8 cellular contexts compared by ENCODE assay signal in the genomic region with DNA sequence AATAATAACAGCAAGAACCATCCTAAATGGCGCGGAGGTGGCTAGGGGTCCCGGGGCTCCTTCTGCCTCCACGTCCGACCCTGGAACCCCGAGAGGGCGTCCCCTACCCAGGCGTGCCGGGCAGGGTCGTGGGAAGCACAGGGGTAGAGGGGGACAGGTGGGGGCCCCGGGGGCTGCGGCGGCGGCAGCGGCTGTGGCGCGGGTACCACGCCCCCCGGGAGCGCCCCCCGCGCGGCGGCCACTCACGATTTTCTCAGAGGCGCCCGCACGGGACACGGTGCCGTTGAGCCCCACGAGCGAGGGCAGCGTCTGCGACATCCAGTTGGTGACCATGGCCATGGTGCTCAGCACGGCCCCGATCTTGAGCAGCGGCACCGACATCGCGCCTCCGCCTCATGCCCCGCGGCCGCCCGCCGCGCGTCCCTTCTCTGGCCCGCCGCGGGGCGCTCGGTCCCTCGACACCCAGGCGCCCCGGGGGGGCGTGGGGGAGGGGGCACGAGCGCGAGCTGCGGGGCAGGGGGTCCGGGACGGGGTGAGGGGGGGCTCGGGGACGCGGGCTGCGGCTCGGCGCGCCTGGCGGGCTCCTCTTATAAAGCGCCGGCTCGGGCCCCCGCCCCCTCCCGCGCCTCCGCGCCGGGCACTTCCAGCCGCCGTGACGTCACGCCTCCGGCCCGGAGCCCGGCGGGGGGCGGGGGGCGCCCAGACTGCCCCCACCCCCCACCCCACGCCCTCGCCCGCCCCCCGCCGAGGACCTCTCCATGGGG. TPM values are rescaled to one million over a fixed set of nuclear protein-coding genes. Genes with fewer than 3 reads are reported as not detected.
DNase-seq lines count a peak whose midpoint lies in the region; ATAC-seq and TF ChIP-seq lines count a peak whose summit lies in the region.

No MANE protein-coding gene starts in this region.

- WGBS in gastroesophageal sphincter (ENCODE audit: low coverage in 1 of 2), 2 donors, result no CpG with 5 or more reads among the region's 95 CpGs
- whole genome bisulfite sequencing in prostate gland, result 5% methylated on average over 54 of the region's 95 CpGs

- ATAC-seq in gastroesophageal sphincter (no peak), HG03442 (IDR thresholded peaks at IDR 0.05; ENCODE audit: unreplicated experiment) (no peak)

- no peak for TF ChIP-seq POLR2A in gastroesophageal sphincter (IDR thresholded peaks at IDR 0.05)
- no peak for TF ChIP-seq POLR2A in prostate gland (IDR thresholded peaks at IDR 0.05)
- no peak for TF ChIP-seq POLR2A in erythroblast (IDR thresholded peaks at IDR 0.05; ENCODE audit: low read length)

- H3K9me3 ChIP-seq in gastroesophageal sphincter, result no peaks in the 10 kb centered on the region
- H3K9me3 ChIP-seq in prostate gland, result no peaks in the 10 kb centered on the region
- H3K9me3 ChIP-seq in MM.1S (replicated peaks; ENCODE audit: insufficient read depth, low read length), result no peaks in the 10 kb centered on the region

- TF ChIP-seq EP300 in gastroesophageal sphincter (IDR thresholded peaks at IDR 0.05), result no peak

- H3K27ac ChIP-seq in gastroesophageal sphincter, result peak overlapping the region in 1 of 4 donors; percentile 13
- H3K27ac ChIP-seq in prostate gland, result peak overlapping the region in 1 of 2 donors; percentile 51
- no peak overlapping the region for H3K27ac ChIP-seq in MM.1S (ENCODE audit: low read length)

- TF ChIP-seq CTCF in gastroesophageal sphincter (IDR thresholded peaks at IDR 0.05) (no peak), prostate gland (IDR thresholded peaks at IDR 0.05) (no peak), MM.1S (IDR thresholded peaks at IDR 0.05; ENCODE audit: low read length) (no peak)

- no peaks in the 10 kb centered on the region for H3F3A ChIP-seq in MM.1S (ENCODE audit: insufficient read depth, low read length)

- peaks cover 95% of the 10 kb centered on the region for H3K27me3 ChIP-seq in gastroesophageal sphincter
- H3K27me3 ChIP-seq in prostate gland (replicated peaks; ENCODE audit: insufficient read depth), result no peaks in the 10 kb centered on the region
- H3K27me3 ChIP-seq in MM.1S (replicated peaks; ENCODE audit: insufficient read depth, low read length), result peaks cover 66% of the 10 kb centered on the region

- intact Hi-C loops in prostate gland (cut with DNase I), result no loop called here

- H3K4me1 ChIP-seq in gastroesophageal sphincter, result peaks cover 0 to 27% (median 17%) of the 10 kb centered on the region in 3 donors
- H3K4me1 ChIP-seq in prostate gland (replicated peaks), result no peaks in the 10 kb centered on the region
- no peaks in the 10 kb centered on the region for H3K4me1 ChIP-seq in MM.1S (ENCODE audit: low read length)

- H3K9me2 ChIP-seq in MM.1S (replicated peaks; ENCODE audit: insufficient read depth, low read length), result no peaks in the 10 kb centered on the region

- H3K9ac ChIP-seq in MM.1S (ENCODE audit: low read length), result no peak overlapping the region

- DNase-seq in EL (peak; percentile 28), NCI-H82 (lab: John Stamatoyannopoulos, UW) (peak; percentile 62), prostate gland (ENCODE audit: low spot score) (peak; percentile 24), MM.1S (no peak), SW 1271 (lab: John Stamatoyannopoulos, UW) (no peak), erythroblast (lab: John Stamatoyannopoulos, UW) (no peak)

- H3K79me2 ChIP-seq in MM.1S (ENCODE audit: low read length), result no peaks in the 10 kb centered on the region

- no peaks in the 10 kb centered on the region for H4K20me1 ChIP-seq in MM.1S (ENCODE audit: insufficient read depth, low read length)

- no peak overlapping the region for H2AFZ ChIP-seq in MM.1S (ENCODE audit: low read length)

- no peaks in the 10 kb centered on the region for H3K36me3 ChIP-seq in gastroesophageal sphincter
- no peaks in the 10 kb centered on the region for H3K36me3 ChIP-seq in prostate gland
- no peaks in the 10 kb centered on the region for H3K36me3 ChIP-seq in MM.1S (replicated peaks; ENCODE audit: insufficient read depth, low read length)

- no peak overlapping the region for H3K4me2 ChIP-seq in MM.1S (ENCODE audit: low read depth, low read length)

- peak overlapping the region; percentile 3 to 57 for H3K4me3 ChIP-seq in gastroesophageal sphincter
- H3K4me3 ChIP-seq in prostate gland, result peak overlapping the region; percentile 41 to 61
- H3K4me3 ChIP-seq in MM.1S (ENCODE audit: low read length), result no peak overlapping the region

RNA-seq across cellular contexts. Expression of gene OLFM2, which starts 22.9 kb away (rescaled TPM):
- total RNA-seq in gastroesophageal sphincter (10 to 100 TPM in 1 of 4 donors, 1 to 10 TPM in 3; 2.6 to 21.9 (median 8.5) TPM), prostate gland (10 to 100 TPM; 10.6 to 19.5 TPM)

Comparison
In these comparisons a context has a peak if more than half of its experiments do, and no peak if none do; other contexts are left out.
1. DNase-seq: peak in EL (single experiment), NCI-H82 (single experiment) and prostate gland (single experiment); none in MM.1S (single experiment), SW 1271 (0 of 2) and erythroblast (0 of 2).